13 cellular contexts compared by ENCODE assay signal in genomic region chr12:6630696-6631095, GRCh38. TPM values are rescaled to one million over a fixed set of nuclear protein-coding genes. Genes with fewer than 3 reads are reported as not detected.
DNase-seq lines count a peak whose midpoint lies in the region; ATAC-seq and TF ChIP-seq lines count a peak whose summit lies in the region.
"Had no signal": no experiment of that assay in that cellular context is flagged by ENCODE, and none has a peak within 500 bp of the region (broad histone marks: within the 10 kb centered on the region; RNA-seq: fewer than 3 reads in every experiment).

No MANE protein-coding gene starts in this region.

- no peaks in the 10 kb centered on the region for H3K27me3 Mint-ChIP-seq in activated T-cell treated with anti-CD3 and anti-CD28 coated beads, Interleukin-2, amount 50 U/mL, for 72 hours (ENCODE audit: low read depth)
- peaks cover 3% of the 10 kb centered on the region for H3K27me3 Mint-ChIP-seq in dendritic cell treated with granulocyte-macrophage colony-stimulating factor and Interleukin-4, amounts not matched to agents 40 ng/mL and 50 ng/mL, for 4 days
- H3K27me3 Mint-ChIP-seq in stimulated activated memory B cell treated with anti-CD40 and anti-IgM and Interleukin-4, amounts not matched to agents 10 μg/mL and 1 μg/mL and 100 μg/mL, for 72 hours: no peaks in the 10 kb centered on the region

- intact Hi-C loops in OCI-LY7 (cut with micrococcal nuclease; ENCODE audit: unreplicated experiment): no loop called here
- intact Hi-C loops in dendritic cell treated with granulocyte-macrophage colony-stimulating factor and Interleukin-4, amounts not matched to agents 40 ng/mL and 50 ng/mL, for 4 days (cut with micrococcal nuclease): no loop called here

- POLR2A ChIA-PET in OCI-LY7 (lab: Charles Lee): interaction anchor here (0.5 to 1.9 kb wide), 7 partner anchors 10 to 319 kb away, joined by 3 to 7 read pairs (median 4); partner anchors contain the start of gene ACRBP

- H3K4me3 ChIP-seq in OCI-LY7 (ENCODE audit: low read depth, low read length, poor library complexity, severe bottlenecking) (peak overlapping the region; percentile 68), coronary artery (no peak overlapping the region)
- H3K4me3 ChIP-seq: gastrocnemius medialis had no signal

- no peak for ATAC-seq in activated T-cell treated with anti-CD3 and anti-CD28 coated beads, Interleukin-2, amount 50 U/mL, for 72 hours (replicated peaks in 1 of 2)
- ATAC-seq in stimulated activated memory B cell treated with anti-CD40 and anti-IgM and Interleukin-4, amounts not matched to agents 10 μg/mL and 1 μg/mL and 100 μg/mL, for 72 hours: no peak
- ATAC-seq in HG02970 (IDR thresholded peaks at IDR 0.05; ENCODE audit: low FRiP score, unreplicated experiment): no peak
- ATAC-seq: gastrocnemius medialis had no signal

- H3K4me2 ChIP-seq in OCI-LY7 (ENCODE audit: low read length): peak overlapping the region; percentile 94

- peaks cover 3% of the 10 kb centered on the region; the same call in 1 of the 2 replicates for H3K36me3 ChIP-seq in OCI-LY7 (ENCODE audit: insufficient read depth, low read length)
- H3K36me3 ChIP-seq: gastrocnemius medialis had no signal

- no peaks in the 10 kb centered on the region for H3K9me3 ChIP-seq in OCI-LY7 (ENCODE audit: low read length)
- H3K9me3 ChIP-seq: gastrocnemius medialis had no signal

- CTCF ChIA-PET in OCI-LY7 (lab: Charles Lee; ENCODE audit: unreplicated experiment): no interaction called here

- H3K4me1 Mint-ChIP-seq in activated T-cell treated with anti-CD3 and anti-CD28 coated beads, Interleukin-2, amount 50 U/mL, for 72 hours (ENCODE audit: low read depth): peaks cover 69% of the 10 kb centered on the region
- peaks cover 44% of the 10 kb centered on the region for H3K4me1 Mint-ChIP-seq in dendritic cell treated with granulocyte-macrophage colony-stimulating factor and Interleukin-4, amounts not matched to agents 40 ng/mL and 50 ng/mL, for 4 days (ENCODE audit: low read depth)
- H3K4me1 Mint-ChIP-seq in stimulated activated memory B cell treated with anti-CD40 and anti-IgM and Interleukin-4, amounts not matched to agents 10 μg/mL and 1 μg/mL and 100 μg/mL, for 72 hours: peaks cover 71% of the 10 kb centered on the region

- no peaks in the 10 kb centered on the region for H4K20me1 ChIP-seq in OCI-LY7 (ENCODE audit: insufficient read depth, low read length)

- TF ChIP-seq CTCF in OCI-LY7 (conservative IDR thresholded peaks at IDR 0.05; ENCODE audit: low read length): no peak
- TF ChIP-seq CTCF in coronary artery (IDR thresholded peaks at IDR 0.05): no peak

- no peaks in the 10 kb centered on the region for H3K9me3 Mint-ChIP-seq in activated T-cell treated with anti-CD3 and anti-CD28 coated beads, Interleukin-2, amount 50 U/mL, for 72 hours
- no peaks in the 10 kb centered on the region for H3K9me3 Mint-ChIP-seq in dendritic cell treated with granulocyte-macrophage colony-stimulating factor and Interleukin-4, amounts not matched to agents 40 ng/mL and 50 ng/mL, for 4 days
- H3K9me3 Mint-ChIP-seq in stimulated activated memory B cell treated with anti-CD40 and anti-IgM and Interleukin-4, amounts not matched to agents 10 μg/mL and 1 μg/mL and 100 μg/mL, for 72 hours: no peaks in the 10 kb centered on the region

- H3K27ac ChIP-seq in OCI-LY7 (ENCODE audit: low read depth, low read length, poor library complexity, severe bottlenecking) (peak overlapping the region; percentile 97), coronary artery (no peak overlapping the region)
- H3K27ac ChIP-seq: gastrocnemius medialis had no signal

- no TSS peak for BruUV-seq in OCI-LY7 (replicated peaks; lab: Mats Ljungman, UMichigan)

- peaks cover 51% of the 10 kb centered on the region; the same call in 1 of the 2 replicates for H3K79me2 ChIP-seq in OCI-LY7 (ENCODE audit: insufficient read depth, low read depth, low read length)

- H3K4me3 Mint-ChIP-seq in activated T-cell treated with anti-CD3 and anti-CD28 coated beads, Interleukin-2, amount 50 U/mL, for 72 hours: peak overlapping the region; percentile 88 to 94
- H3K4me3 Mint-ChIP-seq in dendritic cell treated with granulocyte-macrophage colony-stimulating factor and Interleukin-4, amounts not matched to agents 40 ng/mL and 50 ng/mL, for 4 days: no peak overlapping the region
- peak overlapping the region; percentile 86 for H3K4me3 Mint-ChIP-seq in stimulated activated memory B cell treated with anti-CD40 and anti-IgM and Interleukin-4, amounts not matched to agents 10 μg/mL and 1 μg/mL and 100 μg/mL, for 72 hours

- DNase-seq in activated T-cell treated with anti-CD3 and anti-CD28 coated beads, Interleukin-2, amount 50 U/mL, for 72 hours: no peak
- DNase-seq in activated T-cell treated with anti-CD3 and anti-CD28 coated beads, Interleukin-2, amount 50 U/mL, for 1 hour: no peak
- DNase-seq in OCI-LY7 (ENCODE audit: low spot score) (no peak), NAMALWA (ENCODE audit: low spot score) (no peak), coronary artery (ENCODE audit: low spot score) (no peak)
- DNase-seq: gastrocnemius medialis; NCI-H146; OCI-M1; stimulated activated CD4-positive, alpha-beta T cell treated with anti-CD3 and anti-CD28 coated beads, Interleukin-4, amount 100 ng/mL, for 4 hours had no signal

- H3K36me3 Mint-ChIP-seq in activated T-cell treated with anti-CD3 and anti-CD28 coated beads, Interleukin-2, amount 50 U/mL, for 72 hours (ENCODE audit: insufficient read depth in 2 of 2): no peaks in the 10 kb centered on the region
- no peaks in the 10 kb centered on the region for H3K36me3 Mint-ChIP-seq in dendritic cell treated with granulocyte-macrophage colony-stimulating factor and Interleukin-4, amounts not matched to agents 40 ng/mL and 50 ng/mL, for 4 days (ENCODE audit: low read depth)
- peaks cover 24% of the 10 kb centered on the region for H3K36me3 Mint-ChIP-seq in stimulated activated memory B cell treated with anti-CD40 and anti-IgM and Interleukin-4, amounts not matched to agents 10 μg/mL and 1 μg/mL and 100 μg/mL, for 72 hours

- peaks cover 88% of the 10 kb centered on the region for H3K4me1 ChIP-seq in OCI-LY7 (ENCODE audit: insufficient read depth, low read length, poor library complexity, severe bottlenecking)
- H3K4me1 ChIP-seq: gastrocnemius medialis had no signal

- peak overlapping the region; percentile 13; the same call in 1 of the 2 replicates for H2AFZ ChIP-seq in OCI-LY7 (ENCODE audit: low read length)

- H3K9me2 ChIP-seq in OCI-LY7 (ENCODE audit: insufficient read depth, low read length): no peaks in the 10 kb centered on the region

- H3K27ac Mint-ChIP-seq in activated T-cell treated with anti-CD3 and anti-CD28 coated beads, Interleukin-2, amount 50 U/mL, for 72 hours: peak overlapping the region; percentile 99
- H3K27ac Mint-ChIP-seq in dendritic cell treated with granulocyte-macrophage colony-stimulating factor and Interleukin-4, amounts not matched to agents 40 ng/mL and 50 ng/mL, for 4 days: peak overlapping the region; percentile 86
- H3K27ac Mint-ChIP-seq in stimulated activated memory B cell treated with anti-CD40 and anti-IgM and Interleukin-4, amounts not matched to agents 10 μg/mL and 1 μg/mL and 100 μg/mL, for 72 hours: peak overlapping the region; percentile 92
- H3K27ac Mint-ChIP-seq: progenitor cell of endocrine pancreas had no signal

RNA-seq across cellular contexts. Expression of gene LPAR5, which starts 5.1 kb away (rescaled TPM):
- total RNA-seq in activated T-cell treated with anti-CD3 and anti-CD28 coated beads, Interleukin-2, amount 50 U/mL, for 72 hours: 1 to 10 TPM; 4.1 to 8.9 TPM
- total RNA-seq in OCI-LY7 (2014; rRNA removed; shearing (Covaris generic)): 7.7 and 14.4 TPM in 2 replicates
- total RNA-seq in OCI-LY7 (2022): 25.3 and 25.6 TPM in 2 replicates
- total RNA-seq: progenitor cell of endocrine pancreas had no signal

RNA-seq across cellular contexts. Expression of gene ACRBP, which starts 16.5 kb away (rescaled TPM):
- total RNA-seq in activated T-cell treated with anti-CD3 and anti-CD28 coated beads, Interleukin-2, amount 50 U/mL, for 72 hours: 1 to 10 TPM; 5.2 to 6.1 TPM
- 3.6 and 4.4 TPM in 2 replicates for total RNA-seq in OCI-LY7 (2014; rRNA removed; shearing (Covaris generic))
- 9.3 and 9.4 TPM in 2 replicates for total RNA-seq in OCI-LY7 (2022)

RNA-seq across cellular contexts. Expression of gene CHD4, which starts 23.5 kb away (rescaled TPM):
- 100 to 1,000 TPM; 292 to 299 TPM for total RNA-seq in activated T-cell treated with anti-CD3 and anti-CD28 coated beads, Interleukin-2, amount 50 U/mL, for 72 hours
- total RNA-seq in OCI-LY7 (2014; rRNA removed; shearing (Covaris generic)): 287 and 319 TPM in 2 replicates
- 247 and 267 TPM in 2 replicates for total RNA-seq in OCI-LY7 (2022)

RNA-seq across cellular contexts. Expression of gene ING4, which starts 32.2 kb away (rescaled TPM):
- 10 to 100 TPM; 27.6 to 28.0 TPM for total RNA-seq in activated T-cell treated with anti-CD3 and anti-CD28 coated beads, Interleukin-2, amount 50 U/mL, for 72 hours
- 27.1 and 38.1 TPM in 2 replicates for total RNA-seq in OCI-LY7 (2014; rRNA removed; shearing (Covaris generic))
- total RNA-seq in OCI-LY7 (2022): 30.8 and 37.0 TPM in 2 replicates

RNA-seq across cellular contexts. Expression of gene ZNF384, which starts 58.5 kb away (rescaled TPM):
- total RNA-seq in activated T-cell treated with anti-CD3 and anti-CD28 coated beads, Interleukin-2, amount 50 U/mL, for 72 hours: 10 to 100 TPM; 78.1 to 82.2 TPM
- total RNA-seq in OCI-LY7 (2014; rRNA removed; shearing (Covaris generic)): 48.2 and 48.6 TPM in 2 replicates
- total RNA-seq in OCI-LY7 (2022): 95.5 and 109 TPM in 2 replicates
